ENCODE assay signal across 25 cellular contexts in genomic region chr11:74521666-74522252, GRCh38. TPM values are rescaled to one million over a fixed set of nuclear protein-coding genes. Genes with fewer than 3 reads are reported as not detected.
"Had no signal": no experiment of that assay in that cellular context is flagged by ENCODE, and none has a peak within 500 bp of the region (broad histone marks: within the 10 kb centered on the region; RNA-seq: fewer than 3 reads in every experiment).

No MANE protein-coding gene starts in this region.

- ATAC-seq: Panc1 had no signal

- H3K4me2 ChIP-seq: SK-N-SH had no signal

- H3K9me3 ChIP-seq: SK-N-SH had no signal

- H3K9ac ChIP-seq: SK-N-SH had no signal

- DNase-seq: KBM-7, MV-4-11, NCI-H1092, NCI-H1105 treated with DMSO at 0.1 percent for 48 hours, NCI-H1417 treated with DMSO at 0.1 percent for 48 hours, NCI-H146, NCI-H1694 treated with DMSO at 0.1 percent for 48 hours, NCI-H1930, NCI-H2081, NCI-H2107, NCI-H226, NCI-H446, NCI-H510A, NCI-H524 treated with DMSO at 0.1 percent for 48 hours, NCI-H69, NCI-H774, PC-3, SHP77, SK-N-SH had no signal

- H3K27ac ChIP-seq: HL-60, RWPE1 had no signal

RNA-seq across cellular contexts. Expression of gene KCNE3, which starts 54.4 kb away (rescaled TPM):
- total RNA-seq: MCF 10A, OCI-LY7, SK-MEL-5 had no signal
- polyA plus RNA-seq: SK-N-SH had no signal
